In genomic region chr1:226741009-226741408, GRCh38 we compare ENCODE assay signal across 17 cellular contexts. TPM values are rescaled to one million over a fixed set of nuclear protein-coding genes. Genes with fewer than 3 reads are reported as not detected.
A peak's percentile ranks its signal among the peaks of the same experiment; 100 is the strongest.
DNase-seq lines count a peak whose midpoint lies in the region; ATAC-seq and TF ChIP-seq lines count a peak whose summit lies in the region.
"Had no signal": no experiment of that assay in that cellular context is flagged by ENCODE, and none has a peak within 500 bp of the region (broad histone marks: within the 10 kb centered on the region; RNA-seq: fewer than 3 reads in every experiment).

No MANE protein-coding gene starts in this region.

- peak; percentile 51 for DNase-seq in activated CD8-positive, alpha-beta memory T cell treated with anti-CD3 and anti-CD28 coated beads for 24 hours
- no peak for DNase-seq in activated CD8-positive, alpha-beta memory T cell treated with anti-CD3 and anti-CD28 coated beads, Interleukin-2, amount 10 ng/mL, durations not matched to agents 7 days and 5 days
- DNase-seq in DND-41 (no peak), SK-MEL-5 (ENCODE audit: low read depth, low spot score) (peak; percentile 89), neural crest cell (ENCODE audit: low read depth, low spot score) (no peak), mesenteric fat pad (ENCODE audit: low spot score) (no peak)
- DNase-seq: foreskin melanocyte; NCI-H1930; NCI-H774; RPMI8226; stimulated activated CD4-positive, alpha-beta T cell treated with anti-CD3 and anti-CD28 coated beads, Interleukin-12 subunit alpha, Interleukin-12 subunit beta, amount 100 ng/mL, for 4 hours had no signal

- no peak overlapping the region for H3K9ac ChIP-seq in DND-41 (ENCODE audit: low read depth, low read length)

- CTCF ChIA-PET in activated CD8-positive, alpha-beta memory T cell treated with anti-CD3 and anti-CD28 coated beads, Interleukin-2, amount 10 ng/mL, durations not matched to agents 7 days and 5 days (lab: Charles Lee) = interaction anchor here (0.8 to 3.2 kb wide), 5 partner anchors 10 to 117 kb away, joined by 3 to 9 read pairs (median 3); no protein-coding TSS in a partner anchor

- no peaks in the 10 kb centered on the region for H3K27me3 ChIP-seq in DND-41 (ENCODE audit: insufficient read depth, low read length, poor library complexity)
- H3K27me3 ChIP-seq: vagina had no signal

- H2AFZ ChIP-seq in DND-41 (ENCODE audit: low read depth, low read length) = 0 out of 2 replicates have a peak overlapping the region, but pooled peaks have one; percentile 30

- peaks cover 21% of the 10 kb centered on the region for H3K4me1 Mint-ChIP-seq in activated CD8-positive, alpha-beta memory T cell treated with anti-CD3 and anti-CD28 coated beads, Interleukin-2, amount 10 ng/mL, durations not matched to agents 7 days and 5 days
- H3K4me1 Mint-ChIP-seq in neural crest cell = peaks cover 20% of the 10 kb centered on the region

- H3K9me3 ChIP-seq in DND-41 (ENCODE audit: insufficient read depth, low read length, severe bottlenecking) = peaks cover 3% of the 10 kb centered on the region
- H3K9me3 ChIP-seq: vagina had no signal

- H3K4me2 ChIP-seq in DND-41 (ENCODE audit: insufficient read depth, low read length) = no peak overlapping the region

- peaks cover 8% of the 10 kb centered on the region; the same call in 1 of the 2 replicates for H4K20me1 ChIP-seq in DND-41 (ENCODE audit: insufficient read depth, low read length)

- H3K4me1 ChIP-seq in DND-41 (ENCODE audit: insufficient read depth, low read length) = peaks cover 29% of the 10 kb centered on the region

- no peak overlapping the region for H3K27ac Mint-ChIP-seq in activated CD8-positive, alpha-beta memory T cell treated with anti-CD3 and anti-CD28 coated beads, Interleukin-2, amount 10 ng/mL, durations not matched to agents 7 days and 5 days
- H3K27ac Mint-ChIP-seq in neural crest cell (ENCODE audit: unreplicated experiment) = no peak overlapping the region
- H3K27ac Mint-ChIP-seq: nephron had no signal

- H3K27me3 Mint-ChIP-seq in activated CD8-positive, alpha-beta memory T cell treated with anti-CD3 and anti-CD28 coated beads, Interleukin-2, amount 10 ng/mL, durations not matched to agents 7 days and 5 days = no peaks in the 10 kb centered on the region
- no peaks in the 10 kb centered on the region for H3K27me3 Mint-ChIP-seq in neural crest cell (ENCODE audit: low read depth)

- H3K27ac ChIP-seq in DND-41 (ENCODE audit: low read length) = no peak overlapping the region

- H3K79me2 ChIP-seq in DND-41 (ENCODE audit: insufficient read depth, low read length) = peaks cover 31% of the 10 kb centered on the region

- no peak for ATAC-seq in activated CD8-positive, alpha-beta memory T cell treated with anti-CD3 and anti-CD28 coated beads, Interleukin-2, amount 10 ng/mL, durations not matched to agents 7 days and 5 days
- ATAC-seq in DND-41 (ENCODE audit: insufficient read depth, low read depth) (no peak), GM21528 (IDR thresholded peaks at IDR 0.05; ENCODE audit: low FRiP score, unreplicated experiment) (no peak), HG03469 (IDR thresholded peaks at IDR 0.05; ENCODE audit: unreplicated experiment) (no peak)
- ATAC-seq: activated CD4-positive, CD25-positive, alpha-beta regulatory T cell treated with anti-CD3 and anti-CD28 coated beads, Interleukin-2, amount 50 U/mL, for 24 hours had no signal

- no peak overlapping the region for H3K4me3 Mint-ChIP-seq in activated CD8-positive, alpha-beta memory T cell treated with anti-CD3 and anti-CD28 coated beads, Interleukin-2, amount 10 ng/mL, durations not matched to agents 7 days and 5 days
- peak overlapping the region; percentile 64 for H3K4me3 Mint-ChIP-seq in neural crest cell
- H3K4me3 Mint-ChIP-seq: nephron had no signal

- H3K4me3 ChIP-seq in DND-41 (ENCODE audit: low read depth in 1 of 2, low read length in 2 of 2) = no peak overlapping the region
- H3K4me3 ChIP-seq: lung, vagina had no signal

- in situ Hi-C loops in SK-MEL-5 (cut with HindIII; ENCODE audit: low pct_unique_long_range_greater_than_20kb, low sequenced_read_pairs) = no loop called here

- H3K36me3 ChIP-seq in DND-41 (ENCODE audit: insufficient read depth, low read length) = peaks cover 11% of the 10 kb centered on the region
- H3K36me3 ChIP-seq: vagina had no signal

- peaks cover 6% of the 10 kb centered on the region for H3K36me3 Mint-ChIP-seq in activated CD8-positive, alpha-beta memory T cell treated with anti-CD3 and anti-CD28 coated beads, Interleukin-2, amount 10 ng/mL, durations not matched to agents 7 days and 5 days
- no peaks in the 10 kb centered on the region for H3K36me3 Mint-ChIP-seq in neural crest cell (ENCODE audit: low read depth)

- no peaks in the 10 kb centered on the region for H3K9me3 Mint-ChIP-seq in activated CD8-positive, alpha-beta memory T cell treated with anti-CD3 and anti-CD28 coated beads, Interleukin-2, amount 10 ng/mL, durations not matched to agents 7 days and 5 days (ENCODE audit: low read depth)
- peaks cover 3% of the 10 kb centered on the region for H3K9me3 Mint-ChIP-seq in neural crest cell

- TF ChIP-seq CTCF in DND-41 (IDR thresholded peaks at IDR 0.05; ENCODE audit: borderline replicate concordance, extremely low read depth, low read length, poor library complexity, severe bottlenecking) (no peak), neural crest cell (conservative IDR thresholded peaks at IDR 0.05) (no peak)

RNA-seq across cellular contexts. Expression of gene ITPKB, which starts 1.9 kb away (rescaled TPM):
- total RNA-seq in activated CD8-positive, alpha-beta memory T cell treated with anti-CD3 and anti-CD28 coated beads, Interleukin-2, amount 10 ng/mL, durations not matched to agents 7 days and 5 days = 10 to 100 TPM; 40.9 to 43.4 TPM
- 56.9 and 66.0 TPM in 2 replicates for total RNA-seq in SK-MEL-5 (2014; rRNA removed; shearing (Covaris generic))
- 97.7 and 127 TPM in 2 replicates for polyA plus RNA-seq in SK-MEL-5 (2015; cell fraction: cytosol; rRNA removed)
- 55.2 and 60.1 TPM in 2 replicates for polyA plus RNA-seq in SK-MEL-5 (2015; cell fraction: nucleus; rRNA removed)
- 12.7 and 13.7 TPM in 2 replicates for total RNA-seq in neural crest cell
- total RNA-seq in mesenteric fat pad = 34.9 TPM

Comparison
In these comparisons a context has a peak if more than half of its experiments do, and no peak if none do; other contexts are left out.
1. DNase-seq: peak in activated CD8-positive, alpha-beta memory T cell treated with anti-CD3 and anti-CD28 coated beads for 24 hours (single experiment) and SK-MEL-5 (single experiment); none in activated CD8-positive, alpha-beta memory T cell treated with anti-CD3 and anti-CD28 coated beads, Interleukin-2, amount 10 ng/mL, durations not matched to agents 7 days and 5 days (single experiment), DND-41 (single experiment), neural crest cell (single experiment) and mesenteric fat pad (single experiment).